Comparison of ENCODE assay signal across 10 cellular contexts in the genomic region with DNA sequence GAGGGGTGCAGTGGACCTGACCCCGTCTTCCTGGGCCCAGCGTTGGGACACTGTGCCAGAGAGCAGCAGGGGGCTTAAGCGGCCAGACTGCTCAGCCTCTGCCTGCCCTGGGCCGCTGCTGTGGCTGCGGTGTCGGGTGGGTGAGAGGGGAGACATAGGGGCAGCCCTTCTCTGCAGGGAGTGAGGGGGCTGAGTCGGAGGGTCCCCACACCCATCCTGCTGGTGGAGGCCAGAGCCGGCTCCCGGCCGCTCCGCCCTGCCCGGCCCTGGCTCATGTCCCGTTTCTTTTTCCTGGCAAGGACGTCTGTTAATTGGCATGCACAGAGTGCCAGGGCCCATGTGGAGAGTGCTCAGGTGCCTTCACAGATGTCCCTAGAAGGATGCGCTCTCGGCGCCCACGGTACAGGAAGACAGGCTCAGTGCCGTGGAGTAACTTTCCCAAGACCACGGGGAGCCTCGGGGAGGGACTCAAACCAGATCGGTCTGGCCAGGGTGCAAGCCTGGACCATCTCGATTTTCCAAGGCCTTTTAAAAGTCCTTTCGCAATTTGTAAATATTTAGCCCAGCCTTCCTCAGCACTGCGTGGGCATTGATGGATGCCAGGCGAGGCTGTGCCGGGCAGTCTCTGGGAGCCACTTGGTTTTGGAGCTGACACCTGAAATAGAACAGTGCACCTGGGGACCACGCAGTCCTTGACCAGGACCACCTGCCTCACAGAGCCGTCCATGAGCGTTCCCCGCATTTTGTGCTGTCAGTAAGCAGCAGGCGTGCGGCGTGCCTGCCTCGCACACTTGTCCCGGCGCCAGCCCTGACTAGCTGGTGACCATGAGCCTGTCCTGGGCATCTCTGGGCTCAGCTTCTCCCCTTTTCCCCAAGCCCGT.
DNase-seq lines count a peak whose midpoint lies in the region; ATAC-seq and TF ChIP-seq lines count a peak whose summit lies in the region.
"Had no signal": no experiment of that assay in that cellular context is flagged by ENCODE, and none has a peak within 500 bp of the region (broad histone marks: within the 10 kb centered on the region; RNA-seq: fewer than 3 reads in every experiment).

No MANE protein-coding gene starts in this region.

- H3K9me3 ChIP-seq in BLaER1 (no peaks in the 10 kb centered on the region), heart right ventricle (no peaks in the 10 kb centered on the region)

- 40 to 45% methylated on average over 38 of the region's 38 CpGs for WGBS in heart right ventricle, 2 donors

- no peak overlapping the region for H3K4me2 ChIP-seq in BLaER1

- H3K9ac ChIP-seq in BLaER1, result 0 out of 2 replicates have a peak overlapping the region, but pooled peaks have one; percentile 4

- H3K27ac ChIP-seq in BLaER1 (no peak overlapping the region), VCaP (peak overlapping the region; percentile 70), heart right ventricle (peak overlapping the region in 9 of 10 donors; percentile 0 to 71 (median 49))

- H4K20me1 ChIP-seq in BLaER1, result peaks cover 100% of the 10 kb centered on the region

- H3K4me3 ChIP-seq in BLaER1, result no peak overlapping the region
- H3K4me3 ChIP-seq in heart right ventricle, result no peak overlapping the region

- ATAC-seq in heart right ventricle (peak; percentile 23 to 70 (median 51)), HG03460 (IDR thresholded peaks at IDR 0.05; ENCODE audit: unreplicated experiment) (no peak), HG03442 (IDR thresholded peaks at IDR 0.05; ENCODE audit: unreplicated experiment) (no peak), HG02642 (IDR thresholded peaks at IDR 0.05; ENCODE audit: poor library complexity, unreplicated experiment) (no peak)

- H3K27me3 ChIP-seq in BLaER1 (no peaks in the 10 kb centered on the region), heart right ventricle (no peaks in the 10 kb centered on the region)

- H3K36me3 ChIP-seq in BLaER1 (no peaks in the 10 kb centered on the region; the same call in 1 of the 2 replicates), heart right ventricle (no peaks in the 10 kb centered on the region)

- DNase-seq in heart right ventricle, result peak in 1 of 2 donors; percentile 73
- peak; percentile 77 for DNase-seq in renal cortical epithelial cell (ENCODE audit: low read depth)
- no peak for DNase-seq in activated effector memory CD4-positive, alpha-beta T cell treated with Interleukin-2 at 50 U/mL for 16 hours
- DNase-seq: activated CD8-positive, alpha-beta memory T cell treated with anti-CD3 and anti-CD28 coated beads for 24 hours; stimulated activated CD4-positive, alpha-beta T cell treated with anti-CD3 and anti-CD28 coated beads, Interleukin-2, amount 100 ng/mL, for 24 hours had no signal

- intact Hi-C loops in heart right ventricle (cut with DNase I), result no loop called here

- TF ChIP-seq CTCF in VCaP (conservative IDR thresholded peaks at IDR 0.05) (no peak), heart right ventricle (IDR thresholded peaks at IDR 0.05) (no peak)

- H3K4me1 ChIP-seq in BLaER1 (peaks cover 98% of the 10 kb centered on the region), heart right ventricle (peaks cover 70 to 100% (median 100%) of the 10 kb centered on the region in 9 donors)

Comparison
In these comparisons a context has a peak if more than half of its experiments do, and no peak if none do; other contexts are left out.
1. ATAC-seq: peak in heart right ventricle (8 of 8); none in HG03460 (single experiment), HG03442 (single experiment) and HG02642 (single experiment).